ENCODE assay signal across 14 cellular contexts in genomic region chr12:21642707-21643389, GRCh38. TPM values are rescaled to one million over a fixed set of nuclear protein-coding genes. Genes with fewer than 3 reads are reported as not detected.
DNase-seq lines count a peak whose midpoint lies in the region; ATAC-seq and TF ChIP-seq lines count a peak whose summit lies in the region.
"Had no signal": no experiment of that assay in that cellular context is flagged by ENCODE, and none has a peak within 500 bp of the region (broad histone marks: within the 10 kb centered on the region; RNA-seq: fewer than 3 reads in every experiment).

No MANE protein-coding gene starts in this region.

- H4K20me1 ChIP-seq in OCI-LY7 (ENCODE audit: insufficient read depth, low read length), result peaks cover 54% of the 10 kb centered on the region

- WGBS in trophoblast cell (ENCODE audit: extremely low coverage, insufficient coverage, insufficient read length), result no CpG with 5 or more reads among the region's 1 CpG

- H3K79me1 ChIP-seq in trophoblast cell (ENCODE audit: low read length), result no peaks in the 10 kb centered on the region

- H4K91ac ChIP-seq in trophoblast cell (ENCODE audit: low read depth, low read length), result no peak overlapping the region

- H2AFZ ChIP-seq in trophoblast cell (ENCODE audit: insufficient read depth, low read length, poor library complexity) (no peak overlapping the region), OCI-LY7 (ENCODE audit: low read length) (no peak overlapping the region)

- H3K4me2 ChIP-seq in trophoblast cell (ENCODE audit: low read length), result no peak overlapping the region
- H3K4me2 ChIP-seq in OCI-LY7 (ENCODE audit: low read length), result no peak overlapping the region

- no peak overlapping the region for H3K23ac ChIP-seq in trophoblast cell (ENCODE audit: low read length)

- CTCF ChIA-PET in OCI-LY7 (lab: Charles Lee; ENCODE audit: unreplicated experiment), result no interaction called here

- no peak overlapping the region for H2AK5ac ChIP-seq in trophoblast cell (ENCODE audit: low read length)

- peaks cover 95% of the 10 kb centered on the region for H3K36me3 ChIP-seq in adipocyte (ENCODE audit: control insufficient read depth, insufficient read depth, low read length, severe bottlenecking)
- peaks cover 0 to 14% of the 10 kb centered on the region in 2 experiments for H3K36me3 ChIP-seq in trophoblast cell (ENCODE audit: control insufficient read depth in 1 of 2, insufficient read depth in 2 of 2, low read length in 2 of 2)
- peaks cover 94% of the 10 kb centered on the region for H3K36me3 ChIP-seq in OCI-LY7 (ENCODE audit: insufficient read depth, low read length)

- POLR2A ChIA-PET in OCI-LY7 (lab: Charles Lee), result interaction anchor here (0.6 to 1.0 kb wide), 4 partner anchors 14 to 384 kb away, joined by 3 to 4 read pairs (median 3); partner anchors contain the start of gene LDHB

- no peak overlapping the region for H2BK5ac ChIP-seq in trophoblast cell (ENCODE audit: low read depth, low read length, poor library complexity)

- H2BK120ac ChIP-seq in trophoblast cell (ENCODE audit: insufficient read depth, low read length, poor library complexity), result no peak overlapping the region

- BruUV-seq in OCI-LY7 (replicated peaks; lab: Mats Ljungman, UMichigan), result no TSS peak

- no peak overlapping the region for H3K14ac ChIP-seq in trophoblast cell (ENCODE audit: low read length)

- H3K27me3 Mint-ChIP-seq in activated T-cell treated with anti-CD3 and anti-CD28 coated beads, Interleukin-2, amount 50 U/mL, for 24 hours, result no peaks in the 10 kb centered on the region

- peak overlapping the region; percentile 86 for H3K27ac Mint-ChIP-seq in activated T-cell treated with anti-CD3 and anti-CD28 coated beads, Interleukin-2, amount 50 U/mL, for 24 hours

- no peak overlapping the region for H3K4me3 ChIP-seq in adipocyte (ENCODE audit: low read length)
- H3K4me3 ChIP-seq in trophoblast cell (ENCODE audit: low read depth, low read length), result no peak overlapping the region
- H3K4me3 ChIP-seq in OCI-LY7 (ENCODE audit: low read depth, low read length, poor library complexity, severe bottlenecking), result no peak overlapping the region
- H3K4me3 ChIP-seq: upper lobe of right lung had no signal

- H2BK12ac ChIP-seq in trophoblast cell (ENCODE audit: low read length), result no peak overlapping the region

- H3K27ac ChIP-seq in trophoblast cell (ENCODE audit: low read depth, low read length) (no peak overlapping the region), OCI-LY7 (ENCODE audit: low read depth, low read length, poor library complexity, severe bottlenecking) (no peak overlapping the region)
- H3K27ac ChIP-seq: upper lobe of right lung had no signal

- H3K27me3 ChIP-seq in adipocyte (replicated peaks; ENCODE audit: control insufficient read depth, insufficient read depth, low read length), result no peaks in the 10 kb centered on the region
- H3K27me3 ChIP-seq in trophoblast cell (ENCODE audit: insufficient read depth, low read length), result no peaks in the 10 kb centered on the region
- H3K27me3 ChIP-seq: upper lobe of right lung had no signal

- H3K9me2 ChIP-seq in OCI-LY7 (ENCODE audit: insufficient read depth, low read length), result no peaks in the 10 kb centered on the region

- no peak for DNase-seq in activated T-cell treated with anti-CD3 and anti-CD28 coated beads, Interleukin-2, amount 50 U/mL, for 24 hours
- DNase-seq in activated T-cell treated with anti-CD3 and anti-CD28 coated beads, Interleukin-2, amount 50 U/mL, for 48 hours, result no peak
- DNase-seq in adipocyte (ENCODE audit: low read depth) (no peak), trophoblast cell (peak; percentile 22 to 33), NAMALWA (ENCODE audit: low spot score) (no peak), OCI-LY7 (ENCODE audit: low spot score) (no peak)
- no peak for DNase-seq in stimulated activated CD4-positive, alpha-beta T cell treated with anti-CD3 and anti-CD28 coated beads, Interleukin-4, amount 100 ng/mL, for 4 hours
- DNase-seq: GOT3, NCI-H2227 treated with DMSO at 0.1 percent for 48 hours, upper lobe of right lung had no signal

- H3K4ac ChIP-seq in trophoblast cell (ENCODE audit: low read depth, low read length), result no peak overlapping the region

- no peak for TF ChIP-seq CTCF in OCI-LY7 (conservative IDR thresholded peaks at IDR 0.05; ENCODE audit: low read length)

- H3K4me3 Mint-ChIP-seq in activated T-cell treated with anti-CD3 and anti-CD28 coated beads, Interleukin-2, amount 50 U/mL, for 24 hours, result no peak overlapping the region

- intact Hi-C loops in OCI-LY7 (cut with micrococcal nuclease; ENCODE audit: unreplicated experiment), result no loop called here

- peak; percentile 71 for ATAC-seq in HG02870 (IDR thresholded peaks at IDR 0.05; ENCODE audit: unreplicated experiment)
- ATAC-seq: SK-N-SH treated with all-trans-retinoic acid at 6 μM for 48 hours, upper lobe of right lung had no signal

- H3K4me1 Mint-ChIP-seq in activated T-cell treated with anti-CD3 and anti-CD28 coated beads, Interleukin-2, amount 50 U/mL, for 24 hours (ENCODE audit: low read depth), result peaks cover 84% of the 10 kb centered on the region

- H4K8ac ChIP-seq in trophoblast cell (ENCODE audit: low read depth, low read length), result no peak overlapping the region

- peaks cover 95% of the 10 kb centered on the region for H3K36me3 Mint-ChIP-seq in activated T-cell treated with anti-CD3 and anti-CD28 coated beads, Interleukin-2, amount 50 U/mL, for 24 hours (ENCODE audit: low read depth)

- H3K9me3 ChIP-seq in adipocyte (ENCODE audit: control insufficient read depth, low read length), result no peaks in the 10 kb centered on the region
- H3K9me3 ChIP-seq in trophoblast cell (ENCODE audit: insufficient read depth, low read depth, low read length), result no peaks in the 10 kb centered on the region
- no peaks in the 10 kb centered on the region for H3K9me3 ChIP-seq in OCI-LY7 (ENCODE audit: low read length)
- H3K9me3 ChIP-seq: upper lobe of right lung had no signal

- H3K79me2 ChIP-seq in trophoblast cell (ENCODE audit: control insufficient read depth, insufficient read depth, low read length, poor library complexity) (no peaks in the 10 kb centered on the region), OCI-LY7 (ENCODE audit: insufficient read depth, low read depth, low read length) (peaks cover 81% of the 10 kb centered on the region; the same call in 1 of the 2 replicates)

- H3K18ac ChIP-seq in trophoblast cell (ENCODE audit: low read length), result no peak overlapping the region

- no peaks in the 10 kb centered on the region for H3K9me3 Mint-ChIP-seq in activated T-cell treated with anti-CD3 and anti-CD28 coated beads, Interleukin-2, amount 50 U/mL, for 24 hours

- no peak overlapping the region for H4K12ac ChIP-seq in trophoblast cell (ENCODE audit: low read depth, low read length)

- H3K4me1 ChIP-seq in adipocyte (ENCODE audit: control insufficient read depth, insufficient read depth, low read length), result peaks cover 50% of the 10 kb centered on the region
- peaks cover 2 to 3% of the 10 kb centered on the region in 2 experiments for H3K4me1 ChIP-seq in trophoblast cell (ENCODE audit: control insufficient read depth in 1 of 2, insufficient read depth in 2 of 2, low read length in 2 of 2)
- H3K4me1 ChIP-seq in OCI-LY7 (ENCODE audit: insufficient read depth, low read length, poor library complexity, severe bottlenecking), result peaks cover 7% of the 10 kb centered on the region

- H3K9ac ChIP-seq in adipocyte (ENCODE audit: low read length), result peak overlapping the region; percentile 22
- H3K9ac ChIP-seq in trophoblast cell (ENCODE audit: low read length), result no peak overlapping the region

RNA-seq across cellular contexts. Expression of gene LDHB, which starts 14.8 kb away (rescaled TPM):
- 272 and 278 TPM in 2 replicates for polyA plus RNA-seq in trophoblast cell (2013)
- 551 and 727 TPM in 2 replicates for total RNA-seq in OCI-LY7 (2014; rRNA removed; shearing (Covaris generic))
- total RNA-seq in OCI-LY7 (2022), result 871 and 999 TPM in 2 replicates

RNA-seq across cellular contexts. Expression of gene GYS2, which starts 38.2 kb away (rescaled TPM):
- 0.03 TPM in 1 of 2 replicates, not detected in the other for polyA plus RNA-seq in trophoblast cell (2013)
- total RNA-seq in OCI-LY7 (2014; rRNA removed; shearing (Covaris generic)), result not detected in 2 replicates
- not detected in 2 replicates for total RNA-seq in OCI-LY7 (2022)
- total RNA-seq: osteoblast, upper lobe of right lung had no signal
- polyA plus RNA-seq: AG04450 had no signal

Comparison
In these comparisons a context has a peak if more than half of its experiments do, and no peak if none do; other contexts are left out.
1. DNase-seq: peak in trophoblast cell (2 of 2); none in activated T-cell treated with anti-CD3 and anti-CD28 coated beads, Interleukin-2, amount 50 U/mL, for 24 hours (single experiment), activated T-cell treated with anti-CD3 and anti-CD28 coated beads, Interleukin-2, amount 50 U/mL, for 48 hours (0 of 2), adipocyte (single experiment), NAMALWA (single experiment), OCI-LY7 (single experiment) and stimulated activated CD4-positive, alpha-beta T cell treated with anti-CD3 and anti-CD28 coated beads, Interleukin-4, amount 100 ng/mL, for 4 hours (0 of 2).